In the genomic region with DNA sequence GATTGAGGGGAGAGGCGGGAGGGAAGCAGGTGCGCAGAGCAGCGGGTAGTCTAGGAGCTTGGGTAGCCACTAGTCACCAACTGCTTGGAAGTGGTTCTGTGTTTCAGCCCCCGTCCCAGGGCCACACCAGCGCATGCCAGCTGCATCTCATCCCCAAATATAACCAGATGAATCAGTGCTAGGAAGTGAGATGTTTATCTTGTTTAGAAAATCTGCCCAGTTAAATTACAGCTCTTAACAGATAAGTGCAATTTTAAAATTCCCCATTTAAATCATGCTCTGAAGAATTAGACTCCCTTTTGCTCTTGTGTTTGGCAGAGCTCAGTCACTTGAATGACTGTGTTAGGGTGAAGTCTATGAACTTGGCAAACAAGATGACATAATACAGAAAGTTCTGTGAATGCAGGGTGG, we compare ENCODE assay signal across 17 cellular contexts.
A peak's percentile ranks its signal among the peaks of the same experiment; 100 is the strongest.
DNase-seq lines count a peak whose midpoint lies in the region; TF ChIP-seq lines count a peak whose summit lies in the region.
"Had no signal": no experiment of that assay in that cellular context is flagged by ENCODE, and none has a peak within 500 bp of the region (broad histone marks: within the 10 kb centered on the region; RNA-seq: fewer than 3 reads in every experiment).

No MANE protein-coding gene starts in this region.

- no peak overlapping the region for H3K9ac ChIP-seq in fibroblast of lung (ENCODE audit: insufficient read depth, low read length)
- H3K9ac ChIP-seq: parathyroid adenoma had no signal

- no peak for TF ChIP-seq POLR2A in suprapubic skin (IDR thresholded peaks at IDR 0.05)

- no peak overlapping the region for H3K27ac Mint-ChIP-seq in activated naive CD4-positive, alpha-beta T cell treated with anti-CD3 and anti-CD28 coated beads, Interleukin-2, amount 10 ng/mL, durations not matched to agents 7 days and 5 days
- H3K27ac Mint-ChIP-seq: activated CD4-positive, alpha-beta memory T cell treated with anti-CD3 and anti-CD28 coated beads for 36 hours had no signal

- no peaks in the 10 kb centered on the region for H3K9me3 ChIP-seq in fibroblast of lung (ENCODE audit: control insufficient read depth, insufficient read depth, low read depth, low read length)
- no peaks in the 10 kb centered on the region for H3K9me3 ChIP-seq in osteoblast (ENCODE audit: low read depth, low read length)
- H3K9me3 ChIP-seq in WERI-Rb-1 (ENCODE audit: severe bottlenecking): no peaks in the 10 kb centered on the region
- no peaks in the 10 kb centered on the region for H3K9me3 ChIP-seq in suprapubic skin

- H3K4me3 ChIP-seq in fibroblast of lung (replicated peaks in 1 of 4; ENCODE audit: control extremely low read depth in 1 of 4, insufficient read depth in 1 of 4, low read depth in 3 of 4, low read length in 4 of 4) (no peak overlapping the region), osteoblast (ENCODE audit: insufficient read depth, low read length) (no peak overlapping the region), WERI-Rb-1 (ENCODE audit: low read depth, low read length) (no peak overlapping the region), suprapubic skin (no peak overlapping the region)

- H3K79me2 ChIP-seq in fibroblast of lung (ENCODE audit: control insufficient read depth, insufficient read depth, low read length): no peaks in the 10 kb centered on the region
- H3K79me2 ChIP-seq in osteoblast (ENCODE audit: insufficient read depth, low read length): no peaks in the 10 kb centered on the region
- H3K79me2 ChIP-seq: parathyroid adenoma had no signal

- CTCF ChIA-PET in activated naive CD4-positive, alpha-beta T cell treated with anti-CD3 and anti-CD28 coated beads, Interleukin-2, amount 10 ng/mL, durations not matched to agents 7 days and 5 days (lab: Charles Lee): no interaction called here

- no peaks in the 10 kb centered on the region for H3K27me3 Mint-ChIP-seq in activated naive CD4-positive, alpha-beta T cell treated with anti-CD3 and anti-CD28 coated beads, Interleukin-2, amount 10 ng/mL, durations not matched to agents 7 days and 5 days
- H3K27me3 Mint-ChIP-seq: activated CD4-positive, alpha-beta memory T cell treated with anti-CD3 and anti-CD28 coated beads for 36 hours had no signal

- H3K27ac ChIP-seq in fibroblast of lung (ENCODE audit: insufficient read depth, low read length): no peak overlapping the region
- no peak overlapping the region for H3K27ac ChIP-seq in osteoblast (ENCODE audit: low read depth, low read length)
- no peak overlapping the region for H3K27ac ChIP-seq in WERI-Rb-1
- no peak overlapping the region for H3K27ac ChIP-seq in suprapubic skin
- H3K27ac ChIP-seq: brain microvascular endothelial cell, C4-2B, parathyroid adenoma had no signal

- DNase-seq in Ammon's horn (ENCODE audit: low spot score): peak; percentile 49
- peak; percentile 54 to 56 for DNase-seq in fibroblast of lung (ENCODE audit: low read depth in 2 of 2)
- DNase-seq in osteoblast (ENCODE audit: insufficient read length, low spot score, missing footprints): peak; percentile 93
- no peak for DNase-seq in activated naive CD4-positive, alpha-beta T cell treated with anti-CD3 and anti-CD28 coated beads, Interleukin-2, amount 10 ng/mL, durations not matched to agents 7 days and 5 days
- DNase-seq in NCI-H82 (lab: John Stamatoyannopoulos, UW): no peak
- DNase-seq in WERI-Rb-1: no peak
- no peak for DNase-seq in suprapubic skin (ENCODE audit: low spot score in 2 of 2)
- DNase-seq: activated CD4-positive, alpha-beta memory T cell treated with anti-CD3 and anti-CD28 coated beads for 36 hours; brain microvascular endothelial cell; effector CD8-positive, alpha-beta T cell; MM.1S; NCI-H2081 treated with DMSO at 0.1 percent for 48 hours; SHP77 treated with DMSO at 0.1 percent for 48 hours; stimulated activated CD4-positive, alpha-beta T cell treated with anti-CD3 and anti-CD28 coated beads, Interleukin-12 subunit alpha, Interleukin-12 subunit beta, amount 100 ng/mL, for 4 hours had no signal

- H3K27me3 ChIP-seq in fibroblast of lung (ENCODE audit: control insufficient read depth, insufficient read depth, low read length): no peaks in the 10 kb centered on the region
- H3K27me3 ChIP-seq in osteoblast (ENCODE audit: insufficient read depth, low read length): no peaks in the 10 kb centered on the region
- H3K27me3 ChIP-seq in WERI-Rb-1 (ENCODE audit: insufficient read depth, low read depth, severe bottlenecking): no peaks in the 10 kb centered on the region
- no peaks in the 10 kb centered on the region for H3K27me3 ChIP-seq in suprapubic skin
- H3K27me3 ChIP-seq: brain microvascular endothelial cell had no signal

- H3K36me3 Mint-ChIP-seq in activated naive CD4-positive, alpha-beta T cell treated with anti-CD3 and anti-CD28 coated beads, Interleukin-2, amount 10 ng/mL, durations not matched to agents 7 days and 5 days: no peaks in the 10 kb centered on the region
- H3K36me3 Mint-ChIP-seq: activated CD4-positive, alpha-beta memory T cell treated with anti-CD3 and anti-CD28 coated beads for 36 hours had no signal

- TF ChIP-seq CTCF in fibroblast of lung (conservative IDR thresholded peaks at IDR 0.05 in 1 of 2, IDR thresholded peaks at IDR 0.05 in 1 of 2; ENCODE audit: low read depth in 1 of 2, low read length in 2 of 2) (no peak), osteoblast (IDR thresholded peaks at IDR 0.05; ENCODE audit: extremely low read depth, low read depth, low read length) (no peak), WERI-Rb-1 (IDR thresholded peaks at IDR 0.05; ENCODE audit: low read depth, low read length) (no peak), suprapubic skin (IDR thresholded peaks at IDR 0.05) (no peak)

- no peaks in the 10 kb centered on the region for H3K4me1 Mint-ChIP-seq in activated naive CD4-positive, alpha-beta T cell treated with anti-CD3 and anti-CD28 coated beads, Interleukin-2, amount 10 ng/mL, durations not matched to agents 7 days and 5 days

- no peak overlapping the region for H3K4me3 Mint-ChIP-seq in activated naive CD4-positive, alpha-beta T cell treated with anti-CD3 and anti-CD28 coated beads, Interleukin-2, amount 10 ng/mL, durations not matched to agents 7 days and 5 days
- H3K4me3 Mint-ChIP-seq: activated CD4-positive, alpha-beta memory T cell treated with anti-CD3 and anti-CD28 coated beads for 36 hours had no signal

- no peak overlapping the region for H2AFZ ChIP-seq in fibroblast of lung (ENCODE audit: low read length)
- H2AFZ ChIP-seq in osteoblast (ENCODE audit: low read length): no peak overlapping the region
- H2AFZ ChIP-seq: parathyroid adenoma had no signal

- H3K4me2 ChIP-seq in fibroblast of lung (ENCODE audit: extremely low read depth, insufficient read depth, low read length): no peak overlapping the region
- H3K4me2 ChIP-seq in osteoblast (ENCODE audit: insufficient read depth, low read length): no peak overlapping the region

- TF ChIP-seq EP300 in suprapubic skin (IDR thresholded peaks at IDR 0.05): no peak

- H4K20me1 ChIP-seq in fibroblast of lung (ENCODE audit: control insufficient read depth, extremely low read depth, insufficient read depth, low read length) (no peaks in the 10 kb centered on the region), osteoblast (ENCODE audit: insufficient read depth, low read length) (peaks cover 16% of the 10 kb centered on the region)

- H3K36me3 ChIP-seq in fibroblast of lung (ENCODE audit: control insufficient read depth, insufficient read depth, low read length) (peaks cover 5% of the 10 kb centered on the region), osteoblast (ENCODE audit: insufficient read depth, low read length) (no peaks in the 10 kb centered on the region), WERI-Rb-1 (no peaks in the 10 kb centered on the region), suprapubic skin (no peaks in the 10 kb centered on the region)
- H3K36me3 ChIP-seq: brain microvascular endothelial cell had no signal

- H3K4me1 ChIP-seq in fibroblast of lung (ENCODE audit: control insufficient read depth, extremely low read depth, insufficient read depth, low read length) (peaks cover 11% of the 10 kb centered on the region), osteoblast (ENCODE audit: insufficient read depth, low read length) (peaks cover 2% of the 10 kb centered on the region), suprapubic skin (no peaks in the 10 kb centered on the region)
- H3K4me1 ChIP-seq: parathyroid adenoma had no signal

- WGBS in suprapubic skin: 41% methylated on average over 5 of the region's 5 CpGs

- no peaks in the 10 kb centered on the region for H3K9me3 Mint-ChIP-seq in activated naive CD4-positive, alpha-beta T cell treated with anti-CD3 and anti-CD28 coated beads, Interleukin-2, amount 10 ng/mL, durations not matched to agents 7 days and 5 days
- H3K9me3 Mint-ChIP-seq: activated CD4-positive, alpha-beta memory T cell treated with anti-CD3 and anti-CD28 coated beads for 36 hours had no signal

TF ChIP-seq in PFSK-1, 5 proteins besides CTCF, POLR2A, EP300 and RAD21:
- TF ChIP-seq TAF1 (IDR thresholded peaks at IDR 0.05; ENCODE audit: borderline replicate concordance, insufficient read depth, low read length) (no peak), FOXP2 (optimal IDR thresholded peaks at IDR 0.05; ENCODE audit: borderline replicate concordance, extremely low read depth, extremely low read length, insufficient read depth) (peak; percentile 24)
TF ChIP-seq in PFSK-1: peak in this region for 1.

Comparison
In these comparisons a context has a peak if more than half of its experiments do, and no peak if none do; other contexts are left out.
1. DNase-seq: peak in Ammon's horn (single experiment), fibroblast of lung (2 of 2) and osteoblast (single experiment); none in activated naive CD4-positive, alpha-beta T cell treated with anti-CD3 and anti-CD28 coated beads, Interleukin-2, amount 10 ng/mL, durations not matched to agents 7 days and 5 days (single experiment), NCI-H82 (single experiment), WERI-Rb-1 (single experiment) and suprapubic skin (0 of 2).